In genomic region chr11:8262552-8263108, GRCh38 we compare ENCODE assay signal across 8 cellular contexts. TPM values are rescaled to one million over a fixed set of nuclear protein-coding genes. Genes with fewer than 3 reads are reported as not detected.
DNase-seq lines count a peak whose midpoint lies in the region; ATAC-seq and TF ChIP-seq lines count a peak whose summit lies in the region.

No MANE protein-coding gene starts in this region.

- H3K9me3 Mint-ChIP-seq in naive thymus-derived CD8-positive, alpha-beta T cell, result no peaks in the 10 kb centered on the region

- H3K36me3 Mint-ChIP-seq in naive thymus-derived CD8-positive, alpha-beta T cell, result no peaks in the 10 kb centered on the region

- peaks cover 26 to 96% (median 60%) of the 10 kb centered on the region in 5 donors for H3K27me3 Mint-ChIP-seq in naive thymus-derived CD8-positive, alpha-beta T cell

- peak; percentile 74 for DNase-seq in ELF-1 (ENCODE audit: low read depth, low spot score)
- DNase-seq in HL-60 (ENCODE audit: low read depth in 1 of 2, low spot score in 1 of 2), result peak in 1 of 2 experiments; percentile 28
- DNase-seq in activated CD4-positive, CD25-positive, alpha-beta regulatory T cell treated with anti-CD3 and anti-CD28 coated beads, Interleukin-2, amount 50 U/mL, for 72 hours, result peak; percentile 34
- DNase-seq in fibroblast of peridontal ligament (ENCODE audit: extremely low read depth), result peak; percentile 42
- peak in 2 of 10 donors; percentile 12 to 17 for DNase-seq in naive thymus-derived CD8-positive, alpha-beta T cell
- no peak for DNase-seq in effector CD8-positive, alpha-beta T cell (lab: John Stamatoyannopoulos, UW)

- H3K27ac ChIP-seq in HL-60 (replicated peaks), result no peak overlapping the region

- no peak for TF ChIP-seq CTCF in HL-60 (IDR thresholded peaks at IDR 0.05; ENCODE audit: insufficient read depth, low read length)

- H3K27ac Mint-ChIP-seq in naive thymus-derived CD8-positive, alpha-beta T cell, result no peak overlapping the region

- peaks cover 6 to 17% (median 14%) of the 10 kb centered on the region in 4 donors for H3K4me1 Mint-ChIP-seq in naive thymus-derived CD8-positive, alpha-beta T cell

- ATAC-seq in naive thymus-derived CD8-positive, alpha-beta T cell, result peak; percentile 58 to 69
- no peak for ATAC-seq in HG03025 (IDR thresholded peaks at IDR 0.05; ENCODE audit: low FRiP score, unreplicated experiment)
- ATAC-seq in HG03135 (IDR thresholded peaks at IDR 0.05; ENCODE audit: unreplicated experiment), result no peak

- peak overlapping the region in 9 of 10 donors; percentile 43 to 78 (median 57) for H3K4me3 Mint-ChIP-seq in naive thymus-derived CD8-positive, alpha-beta T cell

- POLR2A ChIA-PET in naive thymus-derived CD8-positive, alpha-beta T cell (lab: Charles Lee), result no interaction called here

- peak overlapping the region; percentile 17; the same call in 1 of the 2 replicates for H3K4me3 ChIP-seq in HL-60 (replicated peaks; ENCODE audit: insufficient read depth, low read length)

- H3K27me3 ChIP-seq in HL-60 (ENCODE audit: insufficient read depth, poor library complexity, severe bottlenecking), result peaks cover 56% of the 10 kb centered on the region

RNA-seq across cellular contexts. Expression of gene LMO1, which starts 1.0 kb away (rescaled TPM):
- total RNA-seq in naive thymus-derived CD8-positive, alpha-beta T cell, result not detected
- polyA plus RNA-seq in naive thymus-derived CD8-positive, alpha-beta T cell, result not detected

Comparison
In these comparisons a context has a peak if more than half of its experiments do, and no peak if none do; other contexts are left out.
1. ATAC-seq: peak in naive thymus-derived CD8-positive, alpha-beta T cell (2 of 2); none in HG03025 (single experiment) and HG03135 (single experiment).